Comparison of ENCODE assay signal across 8 cellular contexts in the genomic region with DNA sequence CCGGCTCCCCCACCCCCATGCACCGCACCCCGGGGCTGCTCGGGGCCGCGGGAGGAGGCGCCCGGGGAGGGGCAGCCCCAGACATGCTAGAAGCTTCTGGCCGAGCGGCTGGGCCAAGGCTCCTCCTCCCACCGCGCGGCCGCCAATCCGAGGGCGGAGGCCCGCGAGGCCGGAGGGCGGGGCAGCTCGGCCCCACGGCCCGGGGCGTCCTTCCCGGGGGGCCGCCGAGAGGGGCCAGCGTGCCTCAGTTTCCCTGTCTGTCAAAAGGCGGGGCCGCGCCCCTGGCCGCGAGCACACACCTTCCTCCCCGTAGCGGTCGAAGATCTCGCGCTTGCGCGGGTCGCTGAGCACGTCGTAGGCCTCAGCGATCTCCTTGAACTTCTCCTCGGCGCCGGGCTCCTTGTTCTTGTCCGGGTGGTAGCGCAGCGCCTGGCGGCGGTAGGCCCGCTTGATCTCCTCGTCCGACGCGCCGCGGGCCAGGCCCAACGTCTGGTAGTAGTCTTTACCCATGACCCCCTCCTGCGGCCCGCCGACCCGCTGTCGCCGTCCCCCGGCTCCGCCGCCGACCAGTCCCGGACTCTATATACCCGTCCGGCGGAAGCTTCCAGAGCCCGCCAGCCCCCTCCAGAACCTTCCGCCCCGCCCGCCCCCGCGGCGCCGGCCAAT. TPM values are rescaled to one million over a fixed set of nuclear protein-coding genes. Genes with fewer than 3 reads are reported as not detected.
DNase-seq lines count a peak whose midpoint lies in the region; ATAC-seq and TF ChIP-seq lines count a peak whose summit lies in the region.

A gene (minus strand): TSS at position 558 of the 666 bp plus-strand sequence. CDS start 48 bp downstream, at position 510.

- H3K4me3 ChIP-seq in effector memory CD4-positive, alpha-beta T cell (ENCODE audit: insufficient read depth, low read depth, low read length, poor library complexity, severe bottlenecking) = peak within 1 kb of the TSS; percentile 90
- H3K4me3 ChIP-seq in lung = peak within 1 kb of the TSS; percentile 74

- peak; percentile 34 to 44 for DNase-seq in activated CD8-positive, alpha-beta memory T cell treated with anti-CD3 and anti-CD28 coated beads for 4 hours (ENCODE audit: low read depth in 2 of 2)
- no peak for DNase-seq in activated CD8-positive, alpha-beta memory T cell treated with anti-CD3 and anti-CD28 coated beads, Interleukin-2, amount 50 U/mL, for 48 hours
- DNase-seq in NCI-H146 treated with DMSO at 0.1 percent for 48 hours (lab: John Stamatoyannopoulos, UW; ENCODE audit: unreplicated experiment) (peak; percentile 14), lung (ENCODE audit: low spot score) (peak; percentile 82)
- peak; percentile 35 to 59 for DNase-seq in activated CD4-positive, alpha-beta T cell treated with anti-CD3 and anti-CD28 coated beads for 24 hours (ENCODE audit: low read depth in 2 of 2)
- peak; percentile 36 to 62 (median 50) for DNase-seq in effector memory CD4-positive, alpha-beta T cell
- peak; percentile 66 for DNase-seq in stimulated activated CD8-positive, alpha-beta memory T cell treated with anti-CD3 and anti-CD28 coated beads, Interleukin-15, amount 100 ng/mL, for 48 hours (ENCODE audit: low read depth in 2 of 2)

- WGBS in lung, 2 donors = 0% methylated on average over 46 to 82 of the region's 82 CpGs

- ATAC-seq in HG02678 (IDR thresholded peaks at IDR 0.05; ENCODE audit: unreplicated experiment) (peak; percentile 61), lung (ENCODE audit: insufficient read depth, low FRiP score) (peak; percentile 80)

- peaks cover 30% of the 10 kb centered on the region for H3K36me3 ChIP-seq in effector memory CD4-positive, alpha-beta T cell (ENCODE audit: control insufficient read depth, insufficient read depth, low read length)
- peaks cover 17 to 25% of the 10 kb centered on the region in 2 donors for H3K36me3 ChIP-seq in lung (ENCODE audit: control insufficient read depth in 2 of 2, insufficient read depth in 2 of 2, low read length in 2 of 2)

- H3K27ac ChIP-seq in effector memory CD4-positive, alpha-beta T cell (ENCODE audit: insufficient read depth, low read length, poor library complexity, severe bottlenecking) = peak within 1 kb of the TSS; percentile 95
- peak within 1 kb of the TSS; percentile 98 to 99 for H3K27ac ChIP-seq in lung (ENCODE audit: low read depth in 1 of 2, low read length in 1 of 2)

- H3K27me3 ChIP-seq in effector memory CD4-positive, alpha-beta T cell (replicated peaks; ENCODE audit: control insufficient read depth, insufficient read depth, low read length, poor library complexity, severe bottlenecking) = no peaks in the 10 kb centered on the region
- H3K27me3 ChIP-seq in lung (ENCODE audit: control insufficient read depth, insufficient read depth) = no peaks in the 10 kb centered on the region

- no peaks in the 10 kb centered on the region for H3K9me3 ChIP-seq in effector memory CD4-positive, alpha-beta T cell (ENCODE audit: control insufficient read depth, low read length)
- H3K9me3 ChIP-seq in lung (ENCODE audit: control insufficient read depth in 2 of 2, insufficient read depth in 1 of 2, low read length in 1 of 2) = no peaks in the 10 kb centered on the region

- H3K4me1 ChIP-seq in effector memory CD4-positive, alpha-beta T cell (ENCODE audit: control insufficient read depth, insufficient read depth, low read length, poor library complexity, severe bottlenecking) = peaks cover 57% of the 10 kb centered on the region
- H3K4me1 ChIP-seq in lung (ENCODE audit: control insufficient read depth in 2 of 2, insufficient read depth in 2 of 2, low read length in 2 of 2) = peaks cover 11 to 22% of the 10 kb centered on the region in 2 donors

- no peak for TF ChIP-seq CTCF in lung (IDR thresholded peaks at IDR 0.05; ENCODE audit: control extremely low read depth, extremely low read depth)

RNA-seq across cellular contexts. Expression of the gene that starts here (rescaled TPM):
- total RNA-seq in lung = 100 to 1,000 TPM; 115 to 171 TPM
- polyA plus RNA-seq in lung = 10 to 100 TPM; 72.2 to 73.7 TPM
